Comparison of ENCODE assay signal across 17 cellular contexts in genomic region chr5:67516959-67517358, GRCh38.
DNase-seq lines count a peak whose midpoint lies in the region; ATAC-seq and TF ChIP-seq lines count a peak whose summit lies in the region.
"Had no signal": no experiment of that assay in that cellular context is flagged by ENCODE, and none has a peak within 500 bp of the region (broad histone marks: within the 10 kb centered on the region; RNA-seq: fewer than 3 reads in every experiment).

No MANE protein-coding gene starts in this region.

- H3F3A ChIP-seq in SK-N-SH (replicated peaks; ENCODE audit: insufficient read depth) = no peaks in the 10 kb centered on the region

- H3K36me3 ChIP-seq in SK-N-SH (replicated peaks in 1 of 2; ENCODE audit: control insufficient read depth in 1 of 2, insufficient read depth in 2 of 2, low read length in 1 of 2) (no peaks in the 10 kb centered on the region), upper lobe of right lung (no peaks in the 10 kb centered on the region), BE2C (no peaks in the 10 kb centered on the region)
- H3K36me3 ChIP-seq: ascending aorta had no signal

- H3K4me1 ChIP-seq in SK-N-SH (ENCODE audit: control insufficient read depth in 1 of 2, insufficient read depth in 2 of 2, low read depth in 1 of 2, low read length in 1 of 2) (no peaks in the 10 kb centered on the region; a peak in 1 of 4 replicates), upper lobe of right lung (no peaks in the 10 kb centered on the region), BE2C (peaks cover 7% of the 10 kb centered on the region; the same call in 1 of the 2 replicates)
- H3K4me1 ChIP-seq: ascending aorta had no signal

- H3K27me3 ChIP-seq in SK-N-SH (ENCODE audit: insufficient read depth) (no peaks in the 10 kb centered on the region), upper lobe of right lung (no peaks in the 10 kb centered on the region), BE2C (no peaks in the 10 kb centered on the region)
- H3K27me3 ChIP-seq: ascending aorta had no signal

- no peak overlapping the region for H2AFZ ChIP-seq in SK-N-SH (ENCODE audit: low read depth)
- H2AFZ ChIP-seq: PC-9 had no signal

- H3K9me3 ChIP-seq in SK-N-SH (no peaks in the 10 kb centered on the region), upper lobe of right lung (no peaks in the 10 kb centered on the region), BE2C (no peaks in the 10 kb centered on the region)
- H3K9me3 ChIP-seq: ascending aorta had no signal

- intact Hi-C loops in upper lobe of right lung (cut with DNase I) = no loop called here

- POLR2A ChIA-PET in SK-N-SH (lab: Yijun Ruan, JAX) = no interaction called here

- H3K79me2 ChIP-seq in SK-N-SH (ENCODE audit: insufficient read depth) = no peaks in the 10 kb centered on the region

- ATAC-seq in SK-N-SH treated with all-trans-retinoic acid at 6 μM for 48 hours (no peak), upper lobe of right lung (peak; percentile 93), GM18858 (IDR thresholded peaks at IDR 0.05; ENCODE audit: unreplicated experiment) (no peak)

- DNase-seq in SK-N-SH = no peak
- DNase-seq in choroid plexus epithelial cell (ENCODE audit: low read depth) = peak; percentile 97
- peak; percentile 32 for DNase-seq in kidney tubule cell (ENCODE audit: low spot score)
- no peak for DNase-seq in upper lobe of right lung
- no peak for DNase-seq in CD1c-positive myeloid dendritic cell (ENCODE audit: extremely low spot score)
- DNase-seq in BE2C = no peak
- DNase-seq: activated CD8-positive, alpha-beta memory T cell treated with anti-CD3 and anti-CD28 coated beads for 24 hours; effector CD8-positive, alpha-beta T cell; NCI-H187; NCI-H510A treated with DMSO at 0.1 percent for 48 hours; PC-9; stimulated activated CD4-positive, alpha-beta T cell treated with anti-CD3 and anti-CD28 coated beads, Interleukin-15, amount 100 ng/mL, for 24 hours had no signal

- no peak overlapping the region for H3K4me3 ChIP-seq in SK-N-SH (ENCODE audit: low read depth in 2 of 2, low read length in 1 of 2)
- no peak overlapping the region for H3K4me3 ChIP-seq in choroid plexus epithelial cell (ENCODE audit: low read depth, low read length)
- no peak overlapping the region for H3K4me3 ChIP-seq in upper lobe of right lung
- no peak overlapping the region for H3K4me3 ChIP-seq in BE2C (ENCODE audit: low read depth, low read length)
- H3K4me3 ChIP-seq: ascending aorta, PC-9 had no signal

- no peak for TF ChIP-seq CTCF in SK-N-SH (IDR thresholded peaks at IDR 0.05)
- no peak for TF ChIP-seq CTCF in choroid plexus epithelial cell (conservative IDR thresholded peaks at IDR 0.05; ENCODE audit: low read depth, low read length)
- TF ChIP-seq CTCF in upper lobe of right lung (IDR thresholded peaks at IDR 0.05) = no peak
- no peak for TF ChIP-seq CTCF in BE2C (IDR thresholded peaks at IDR 0.05; ENCODE audit: low read depth, low read length)

- no peak overlapping the region for H3K27ac ChIP-seq in SK-N-SH (ENCODE audit: low read depth in 2 of 2, low read length in 1 of 2)
- H3K27ac ChIP-seq in upper lobe of right lung = no peak overlapping the region
- H3K27ac ChIP-seq: 22Rv1, ascending aorta, PC-9, VCaP had no signal

- no peak overlapping the region for H3K9ac ChIP-seq in SK-N-SH

- H3K9me2 ChIP-seq in SK-N-SH = no peaks in the 10 kb centered on the region

- no peaks in the 10 kb centered on the region for H4K20me1 ChIP-seq in SK-N-SH (ENCODE audit: insufficient read depth)

- H3K4me2 ChIP-seq in SK-N-SH = no peak overlapping the region
- H3K4me2 ChIP-seq: PC-9 had no signal

- no peak for TF ChIP-seq EP300 in SK-N-SH (IDR thresholded peaks at IDR 0.05; ENCODE audit: borderline replicate concordance in 1 of 2, low read depth in 1 of 2, low read length in 1 of 2)

- 46% methylated on average over 2 of the region's 2 CpGs for WGBS in SK-N-SH (ENCODE audit: low lambda C conversion rate)

- CTCF ChIA-PET in SK-N-SH (lab: Yijun Ruan, JAX) = no interaction called here

- no peak for TF ChIP-seq RAD21 in SK-N-SH (IDR thresholded peaks at IDR 0.05; ENCODE audit: low read length)

TF ChIP-seq in SK-N-SH treated with all-trans-retinoic acid at 6 μM for 48 hours, 23 proteins besides CTCF, POLR2A, EP300 and RAD21:
- no peak for TF ChIP-seq OSR1 (CRISPR knock-in tag; IDR thresholded peaks at IDR 0.05)
- TF ChIP-seq ISL1 (CRISPR knock-in tag; IDR thresholded peaks at IDR 0.05) = 0 out of 2 replicates have a peak, but pooled peaks have one; percentile 13

TF ChIP-seq in SK-N-SH, 30 proteins besides CTCF, POLR2A, EP300 and RAD21:
- no peak for TF ChIP-seq USF2 (IDR thresholded peaks at IDR 0.05; ENCODE audit: borderline replicate concordance, low read depth, low read length)
- no peak for TF ChIP-seq GABPA (IDR thresholded peaks at IDR 0.05; ENCODE audit: low read depth)
- no peak for TF ChIP-seq CHD2 (IDR thresholded peaks at IDR 0.05; ENCODE audit: low read length, partially characterized antibody)
- TF ChIP-seq TEAD4 (IDR thresholded peaks at IDR 0.05; ENCODE audit: borderline replicate concordance, insufficient read depth) = no peak
- TF ChIP-seq POLR2AphosphoS5 (IDR thresholded peaks at IDR 0.05; ENCODE audit: low read depth, low read length) = no peak
- no peak for TF ChIP-seq ELF1 (IDR thresholded peaks at IDR 0.05)
- TF ChIP-seq ZBTB33 (IDR thresholded peaks at IDR 0.05; ENCODE audit: borderline replicate concordance, low read depth) = no peak
- no peak for TF ChIP-seq REST (IDR thresholded peaks at IDR 0.05; ENCODE audit: low read depth, low read length)
- no peak for TF ChIP-seq NRF1 (IDR thresholded peaks at IDR 0.05; ENCODE audit: low read depth, low read length)
- no peak for TF ChIP-seq FOXM1 (IDR thresholded peaks at IDR 0.05; ENCODE audit: low read depth)
- no peak for TF ChIP-seq FOXJ3 (CRISPR knock-in tag; IDR thresholded peaks at IDR 0.05)
- TF ChIP-seq SIN3A (IDR thresholded peaks at IDR 0.05; ENCODE audit: borderline replicate concordance, low read depth, low read length) = no peak
- TF ChIP-seq TAF1 (IDR thresholded peaks at IDR 0.05; ENCODE audit: borderline replicate concordance, low read depth, low read length) = no peak
- no peak for TF ChIP-seq USF1 (IDR thresholded peaks at IDR 0.05; ENCODE audit: borderline replicate concordance, low read depth)
- TF ChIP-seq MAX (IDR thresholded peaks at IDR 0.05; ENCODE audit: low read depth) = no peak

Comparison
In these comparisons a context has a peak if more than half of its experiments do, and no peak if none do; other contexts are left out.
1. DNase-seq: peak in choroid plexus epithelial cell (single experiment) and kidney tubule cell (single experiment); none in SK-N-SH (single experiment), upper lobe of right lung (single experiment), CD1c-positive myeloid dendritic cell (single experiment) and BE2C (single experiment).